8 cellular contexts compared by ENCODE assay signal in genomic region chr12:93947486-93947885, GRCh38.
"Had no signal": no experiment of that assay in that cellular context is flagged by ENCODE, and none has a peak within 500 bp of the region (broad histone marks: within the 10 kb centered on the region; RNA-seq: fewer than 3 reads in every experiment).

No MANE protein-coding gene starts in this region.

- H3K4me3 Mint-ChIP-seq: H9, HFFc6, IgD-negative memory B cell had no signal

- H2AFZ ChIP-seq: GM23248 had no signal

- H3K4me3 ChIP-seq: GM23248 had no signal

- H3K27ac ChIP-seq: HL-60 had no signal

- H3K4me1 Mint-ChIP-seq: IgD-negative memory B cell had no signal

- H3K27ac Mint-ChIP-seq: H9, HFFc6, IgD-negative memory B cell had no signal

- H3K9ac ChIP-seq: GM23248 had no signal

- DNase-seq: GM23248, GOT3, H9, HCEC 1CT, HFFc6 had no signal

- ATAC-seq: HepG2 had no signal
